ENCODE assay signal across 19 cellular contexts in genomic region chr4:109091754-109092409, GRCh38.
"Had no signal": no experiment of that assay in that cellular context is flagged by ENCODE, and none has a peak within 500 bp of the region (broad histone marks: within the 10 kb centered on the region; RNA-seq: fewer than 3 reads in every experiment).

No MANE protein-coding gene starts in this region.

- ATAC-seq: left colon; mucosa of descending colon; naive thymus-derived CD8-positive, alpha-beta T cell had no signal

- H2AFZ ChIP-seq: neural progenitor cell, parathyroid adenoma had no signal

- H3K9ac ChIP-seq: neural progenitor cell, parathyroid adenoma had no signal

- H3K4me2 ChIP-seq: neural progenitor cell had no signal

- H3K27me3 ChIP-seq: dorsolateral prefrontal cortex, neural progenitor cell, right atrium auricular region, upper lobe of left lung, uterus had no signal

- H3K79me2 ChIP-seq: parathyroid adenoma had no signal

- H3K4me1 ChIP-seq: parathyroid adenoma, right atrium auricular region, tibial artery, upper lobe of left lung, uterus had no signal

- H3K4me3 Mint-ChIP-seq: central memory CD8-positive, alpha-beta T cell; naive thymus-derived CD8-positive, alpha-beta T cell; neural progenitor cell had no signal

- DNase-seq: cortex of kidney; dorsolateral prefrontal cortex; effector CD8-positive, alpha-beta T cell; kidney; left colon; mammary epithelial cell; mucosa of descending colon; naive thymus-derived CD8-positive, alpha-beta T cell; occipital lobe; small intestine; stimulated activated CD4-positive, alpha-beta T cell treated with anti-CD3 and anti-CD28 coated beads, Interleukin-2, amount 100 ng/mL, for 48 hours; stimulated activated naive CD4-positive, alpha-beta T cell treated with Interleukin-2 at 50 U/mL for 16 hours; tibial artery; upper lobe of left lung; uterus had no signal

- H3K36me3 ChIP-seq: neural progenitor cell, right atrium auricular region, tibial artery, upper lobe of left lung, uterus had no signal

- H3K9me3 Mint-ChIP-seq: central memory CD8-positive, alpha-beta T cell; naive thymus-derived CD8-positive, alpha-beta T cell; neural progenitor cell had no signal

- H3K4me1 Mint-ChIP-seq: central memory CD8-positive, alpha-beta T cell; naive thymus-derived CD8-positive, alpha-beta T cell had no signal

- H3K9me3 ChIP-seq: mucosa of descending colon, right atrium auricular region, tibial artery, upper lobe of left lung, uterus had no signal

- H3K36me3 Mint-ChIP-seq: naive thymus-derived CD8-positive, alpha-beta T cell; neural progenitor cell had no signal

- H3K4me3 ChIP-seq: dorsolateral prefrontal cortex, mucosa of descending colon, neural progenitor cell, right atrium auricular region, tibial artery, upper lobe of left lung, uterus had no signal

- H3K27ac Mint-ChIP-seq: naive thymus-derived CD8-positive, alpha-beta T cell; neural progenitor cell had no signal

- H3K27ac ChIP-seq: dorsolateral prefrontal cortex, neural progenitor cell, parathyroid adenoma, right atrium auricular region, tibial artery, upper lobe of left lung, uterus had no signal
